26 cellular contexts compared by ENCODE assay signal in the genomic region with DNA sequence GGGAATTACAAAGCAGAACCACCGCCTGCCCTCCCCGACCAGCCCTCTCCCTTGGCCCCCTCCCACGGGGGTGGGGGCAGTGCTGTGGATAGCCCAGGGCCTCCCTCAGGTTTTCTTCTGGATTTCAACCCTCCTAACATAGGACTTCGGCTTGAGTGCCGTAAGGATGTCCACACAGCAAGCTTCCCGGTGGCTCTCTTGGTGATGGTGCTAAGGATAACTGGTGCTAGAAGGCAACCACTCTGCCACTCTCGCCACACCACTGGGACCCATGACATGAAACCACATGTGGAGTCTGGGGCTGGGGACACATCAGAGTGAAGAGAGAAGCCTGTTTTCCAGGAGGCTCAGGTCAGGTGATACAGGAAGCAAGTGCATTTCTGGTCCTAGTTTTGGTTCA. TPM values are rescaled to one million over a fixed set of nuclear protein-coding genes. Genes with fewer than 3 reads are reported as not detected.
"Had no signal": no experiment of that assay in that cellular context is flagged by ENCODE, and none has a peak within 500 bp of the region (broad histone marks: within the 10 kb centered on the region; RNA-seq: fewer than 3 reads in every experiment).

No MANE protein-coding gene starts in this region.

- H3K27ac ChIP-seq: adrenal gland, breast epithelium, SJSA1 had no signal

- DNase-seq: activated CD4-positive, alpha-beta T cell treated with anti-CD3 and anti-CD28 coated beads for 48 hours; activated CD4-positive, alpha-beta T cell treated with anti-CD3 and anti-CD28 coated beads, Interleukin-2, amount 50 U/mL, for 4 hours; activated CD4-positive, CD25-positive, alpha-beta regulatory T cell treated with anti-CD3 and anti-CD28 coated beads, Interleukin-2, amount 50 U/mL, for 72 hours; activated CD8-positive, alpha-beta memory T cell treated with anti-CD3 and anti-CD28 coated beads, Interleukin-2, amount 10 ng/mL, durations not matched to agents 7 days and 5 days; activated gamma-delta T cell; activated naive CD4-positive, alpha-beta T cell treated with anti-CD3 and anti-CD28 coated beads for 36 hours; activated T-cell treated with anti-CD3 and anti-CD28 coated beads, Interleukin-2, amount 50 U/mL, for 24 hours; adrenal gland; anterior cingulate cortex; IMR-90; Kasumi-1; KBM-7; NCI-H1092; NCI-H1417; NCI-H2029; NCI-H2107; NCI-H2171 treated with DMSO at 0.1 percent for 48 hours; NCI-H226; NCI-H526; NCI-H82; SHP77 had no signal

- H3K36me3 ChIP-seq: adrenal gland, breast epithelium, SJSA1 had no signal

- H3K9me3 ChIP-seq: adrenal gland, breast epithelium, SJSA1 had no signal

- H3K4me1 ChIP-seq: adrenal gland, breast epithelium, SJSA1 had no signal

- H3K4me3 ChIP-seq: adrenal gland, breast epithelium, SJSA1 had no signal

- H3K27me3 ChIP-seq: adrenal gland, breast epithelium, SJSA1 had no signal

- ATAC-seq: activated CD8-positive, alpha-beta memory T cell treated with anti-CD3 and anti-CD28 coated beads, Interleukin-2, amount 10 ng/mL, durations not matched to agents 7 days and 5 days; WTC11 had no signal

RNA-seq across cellular contexts. Expression of gene SCN5A, which starts 35.4 kb away (rescaled TPM):
- total RNA-seq: activated CD8-positive, alpha-beta memory T cell treated with anti-CD3 and anti-CD28 coated beads, Interleukin-2, amount 10 ng/mL, durations not matched to agents 7 days and 5 days; activated T-helper 1 cell treated with anti-CD3 and anti-CD28 coated beads, Interleukin-12 subunit alpha, Interleukin-12 subunit beta, Interleukin-2, Interleukin-4 antibody, amounts not matched to agents 30 ng/mL and 10 ng/mL and 1 ng/mL, durations not matched to agents 14 hours and 24 hours and 36 hours; OCI-LY7 had no signal
